Comparison of ENCODE assay signal across 8 cellular contexts in genomic region chr7:116230191-116231005, GRCh38. TPM values are rescaled to one million over a fixed set of nuclear protein-coding genes. Genes with fewer than 3 reads are reported as not detected.
DNase-seq lines count a peak whose midpoint lies in the region; ATAC-seq and TF ChIP-seq lines count a peak whose summit lies in the region.

No MANE protein-coding gene starts in this region.

- H3K36me3 ChIP-seq in left lung (no peaks in the 10 kb centered on the region), tibial nerve (no peaks in the 10 kb centered on the region)

- no peaks in the 10 kb centered on the region for H3K36me3 Mint-ChIP-seq in activated CD4-positive, alpha-beta T cell treated with anti-CD3 and anti-CD28 coated beads, Interleukin-2, amount 10 ng/mL, durations not matched to agents 24 days and 14 days (ENCODE audit: low read depth)
- no peaks in the 10 kb centered on the region for H3K36me3 Mint-ChIP-seq in activated naive CD4-positive, alpha-beta T cell treated with anti-CD3 and anti-CD28 coated beads, Interleukin-2, amount 50 U/mL, for 72 hours

- H3K4me3 Mint-ChIP-seq in activated CD4-positive, alpha-beta T cell treated with anti-CD3 and anti-CD28 coated beads, Interleukin-2, amount 10 ng/mL, durations not matched to agents 24 days and 14 days = no peak overlapping the region

- H3K9me3 Mint-ChIP-seq in activated CD4-positive, alpha-beta T cell treated with anti-CD3 and anti-CD28 coated beads, Interleukin-2, amount 10 ng/mL, durations not matched to agents 24 days and 14 days = no peaks in the 10 kb centered on the region
- H3K9me3 Mint-ChIP-seq in activated naive CD4-positive, alpha-beta T cell treated with anti-CD3 and anti-CD28 coated beads, Interleukin-2, amount 50 U/mL, for 72 hours = no peaks in the 10 kb centered on the region

- H3K27me3 Mint-ChIP-seq in activated CD4-positive, alpha-beta T cell treated with anti-CD3 and anti-CD28 coated beads, Interleukin-2, amount 10 ng/mL, durations not matched to agents 24 days and 14 days = no peaks in the 10 kb centered on the region

- no peak overlapping the region for H3K4me3 ChIP-seq in left lung
- no peak overlapping the region for H3K4me3 ChIP-seq in tibial nerve

- H3K4me1 ChIP-seq in left lung = peaks cover 5 to 69% of the 10 kb centered on the region in 2 donors
- peaks cover 0 to 57% (median 22%) of the 10 kb centered on the region in 4 donors for H3K4me1 ChIP-seq in tibial nerve

- TF ChIP-seq POLR2A in tibial nerve (IDR thresholded peaks at IDR 0.05) = no peak

- no peak for TF ChIP-seq CTCF in left lung (IDR thresholded peaks at IDR 0.05)
- TF ChIP-seq CTCF in tibial nerve (IDR thresholded peaks at IDR 0.05) = no peak

- intact Hi-C loops in activated CD4-positive, alpha-beta T cell treated with anti-CD3 and anti-CD28 coated beads, Interleukin-2, amount 10 ng/mL, durations not matched to agents 24 days and 14 days (cut with micrococcal nuclease) = loop anchor here (5.0 kb wide), 1 partner anchor 33 kb away; no protein-coding TSS in a partner anchor
- intact Hi-C loops in left lung (cut with DNase I) = loop anchor here in 1 of 2 donors (10.0 kb wide), 1 partner anchor 56 kb away; no protein-coding TSS in a partner anchor

- H3K27ac Mint-ChIP-seq in activated CD4-positive, alpha-beta T cell treated with anti-CD3 and anti-CD28 coated beads, Interleukin-2, amount 10 ng/mL, durations not matched to agents 24 days and 14 days = peak overlapping the region; percentile 83
- H3K27ac Mint-ChIP-seq in activated naive CD4-positive, alpha-beta T cell treated with anti-CD3 and anti-CD28 coated beads, Interleukin-2, amount 50 U/mL, for 72 hours = peak overlapping the region; percentile 69 to 81

- peak overlapping the region in 1 of 2 donors; percentile 45 for H3K27ac ChIP-seq in left lung
- peak overlapping the region in 3 of 4 donors; percentile 17 to 81 (median 70) for H3K27ac ChIP-seq in tibial nerve

- peaks cover 39% of the 10 kb centered on the region for H3K4me1 Mint-ChIP-seq in activated CD4-positive, alpha-beta T cell treated with anti-CD3 and anti-CD28 coated beads, Interleukin-2, amount 10 ng/mL, durations not matched to agents 24 days and 14 days

- H3K9me3 ChIP-seq in left lung (no peaks in the 10 kb centered on the region), tibial nerve (no peaks in the 10 kb centered on the region)

- 72 to 84% methylated on average over 4 of the region's 4 CpGs for WGBS in tibial nerve, 2 donors

- H3K27me3 ChIP-seq in left lung (no peaks in the 10 kb centered on the region), tibial nerve (no peaks in the 10 kb centered on the region)

- peak; percentile 37 to 48 for ATAC-seq in activated naive CD4-positive, alpha-beta T cell treated with anti-CD3 and anti-CD28 coated beads, Interleukin-2, amount 50 U/mL, for 72 hours
- peak; percentile 15 for ATAC-seq in left lung
- no peak for ATAC-seq in GM18907 (IDR thresholded peaks at IDR 0.05; ENCODE audit: unreplicated experiment)

- peak; percentile 61 for DNase-seq in activated CD4-positive, alpha-beta T cell treated with anti-CD3 and anti-CD28 coated beads, Interleukin-2, amount 10 ng/mL, durations not matched to agents 24 days and 14 days
- no peak for DNase-seq in activated CD4-positive, alpha-beta T cell treated with anti-CD3 and anti-CD28 coated beads, Interleukin-2, amount 50 U/mL, for 4 hours
- DNase-seq in activated naive CD4-positive, alpha-beta T cell treated with anti-CD3 and anti-CD28 coated beads, Interleukin-2, amount 50 U/mL, for 72 hours (ENCODE audit: low spot score in 2 of 2) = no peak
- DNase-seq in left lung = no peak
- DNase-seq in tibial nerve (ENCODE audit: low spot score in 2 of 2) = no peak
- DNase-seq in KBM-7 = no peak
- no peak for DNase-seq in GDM1 (lab: John Stamatoyannopoulos, UW)

- in situ Hi-C loops in KBM-7 (cut with MboI; ENCODE audit: low pct_unique_long_range_greater_than_20kb, low sequenced_read_pairs) = no loop called here

- TF ChIP-seq EP300 in tibial nerve (IDR thresholded peaks at IDR 0.05) = no peak

RNA-seq across cellular contexts. Expression of gene TES, which starts 20.1 kb away (rescaled TPM):
- 41.2 and 47.1 TPM in 2 replicates for total RNA-seq in activated CD4-positive, alpha-beta T cell treated with anti-CD3 and anti-CD28 coated beads, Interleukin-2, amount 10 ng/mL, durations not matched to agents 24 days and 14 days
- 10 to 100 TPM; 45.8 to 79.2 TPM for total RNA-seq in activated naive CD4-positive, alpha-beta T cell treated with anti-CD3 and anti-CD28 coated beads, Interleukin-2, amount 50 U/mL, for 72 hours
- total RNA-seq in left lung = 100 to 1,000 TPM in 1 of 2 donors, 10 to 100 TPM in 1; 86.9 to 113 TPM
- 10 to 100 TPM; 18.6 to 28.3 (median 24.2) TPM for total RNA-seq in tibial nerve
